ENCODE assay signal across 8 cellular contexts in genomic region chr9:35903049-35903448, GRCh38. TPM values are rescaled to one million over a fixed set of nuclear protein-coding genes. Genes with fewer than 3 reads are reported as not detected.
DNase-seq lines count a peak whose midpoint lies in the region; ATAC-seq and TF ChIP-seq lines count a peak whose summit lies in the region.

No MANE protein-coding gene starts in this region.

- H3K36me3 ChIP-seq in neutrophil, result no peaks in the 10 kb centered on the region

- no peak overlapping the region for H3K27ac ChIP-seq in neutrophil

- TF ChIP-seq CTCF in AG04449 (IDR thresholded peaks at IDR 0.05; ENCODE audit: insufficient read depth, low read length, missing control alignments) (peak; percentile 46), epithelial cell of proximal tubule (conservative IDR thresholded peaks at IDR 0.05; ENCODE audit: low read depth, low read length) (peak; percentile 70), neutrophil (IDR thresholded peaks at IDR 0.05) (peak; percentile 55)

- no peaks in the 10 kb centered on the region for H3K9me3 ChIP-seq in neutrophil

- peaks cover 0 to 2% of the 10 kb centered on the region in 2 experiments for H3K4me1 ChIP-seq in neutrophil (ENCODE audit: control insufficient read depth in 1 of 2, insufficient read depth in 1 of 2, low read depth in 1 of 2, low read length in 1 of 2)

- H3K4me3 ChIP-seq in AG04449 (ENCODE audit: low read depth, low read length) (no peak overlapping the region), epithelial cell of proximal tubule (ENCODE audit: low read depth, low read length) (no peak overlapping the region), neutrophil (ENCODE audit: low read depth in 1 of 2, low read length in 1 of 2) (no peak overlapping the region)

- CTCF ChIA-PET in AG04449 (lab: Yijun Ruan, JAX), result interaction anchor here (0.7 to 12.6 kb wide), 33 partner anchors 9 to 135 kb away, joined by 3 to 207 read pairs (median 7); partner anchors contain the start of gene SPAG8

- peaks cover 78% of the 10 kb centered on the region for H3K27me3 ChIP-seq in neutrophil

- DNase-seq in AG04449 (ENCODE audit: low read depth, low spot score) (no peak), EH (ENCODE audit: low read depth) (peak; percentile 65), NCI-H1048 (lab: John Stamatoyannopoulos, UW) (peak; percentile 46), T-helper 1 cell (peak in 3 of 5 donors; percentile 20 to 55 (median 39)), epithelial cell of proximal tubule (ENCODE audit: low read depth) (no peak)

- ATAC-seq in GM21529 (IDR thresholded peaks at IDR 0.05; ENCODE audit: unreplicated experiment) (no peak), HG03469 (IDR thresholded peaks at IDR 0.05; ENCODE audit: unreplicated experiment) (no peak)

- POLR2A ChIA-PET in AG04449 (lab: Yijun Ruan, JAX), result no interaction called here

RNA-seq across cellular contexts. Expression of gene HRCT1, which starts 3.0 kb away (rescaled TPM):
- total RNA-seq in epithelial cell of proximal tubule, result 0.58 TPM in 1 of 2 replicates, not detected in the other

RNA-seq across cellular contexts. Expression of gene SPAAR, which starts 6.2 kb away (rescaled TPM):
- total RNA-seq in epithelial cell of proximal tubule, result 0.29 TPM in 1 of 2 replicates, not detected in the other

RNA-seq across cellular contexts. Expression of gene OR13J1, which starts 32.8 kb away (rescaled TPM):
- not detected in 2 replicates for total RNA-seq in epithelial cell of proximal tubule

RNA-seq across cellular contexts. Expression of gene OR2S2, which starts 54.9 kb away (rescaled TPM):
- not detected in 2 replicates for total RNA-seq in epithelial cell of proximal tubule

Comparison
In these comparisons a context has a peak if more than half of its experiments do, and no peak if none do; other contexts are left out.
1. DNase-seq: peak in EH (single experiment), NCI-H1048 (single experiment) and T-helper 1 cell (3 of 5); none in AG04449 (single experiment) and epithelial cell of proximal tubule (single experiment).
2. Peak in every context shown above with its lines, with median percentiles within 50 percentile points of each other: CTCF ChIP-seq.